ENCODE assay signal across 7 cellular contexts in genomic region chr17:68197091-68197996, GRCh38. TPM values are rescaled to one million over a fixed set of nuclear protein-coding genes. Genes with fewer than 3 reads are reported as not detected.
DNase-seq lines count a peak whose midpoint lies in the region; ATAC-seq and TF ChIP-seq lines count a peak whose summit lies in the region.

No MANE protein-coding gene starts in this region.

- TF ChIP-seq CTCF in glutamatergic neuron (IDR thresholded peaks at IDR 0.05; ENCODE audit: partially characterized antibody, unreplicated experiment) (no peak), spleen (IDR thresholded peaks at IDR 0.05 in 8 of 11, conservative IDR thresholded peaks at IDR 0.05 in 3 of 11) (no peak)

- H3K27ac ChIP-seq in HUES48 (ENCODE audit: low read depth, low read length) (no peak overlapping the region), spleen (peak overlapping the region in 3 of 8 donors; percentile 26 to 51 (median 46))

- H3K36me3 ChIP-seq in HUES48 (ENCODE audit: control insufficient read depth, insufficient read depth, low read length), result no peaks in the 10 kb centered on the region
- H3K36me3 ChIP-seq in spleen, result no peaks in the 10 kb centered on the region

- H3K27me3 Mint-ChIP-seq in glutamatergic neuron (ENCODE audit: unreplicated experiment), result peaks cover 18% of the 10 kb centered on the region

- 0 to 4% (median 3%) methylated on average over 21 to 53 of the region's 53 CpGs for WGBS in spleen, 5 donors

- H3K36me3 Mint-ChIP-seq in glutamatergic neuron (ENCODE audit: unreplicated experiment), result no peaks in the 10 kb centered on the region

- H3K4me3 Mint-ChIP-seq in glutamatergic neuron (ENCODE audit: unreplicated experiment), result peak overlapping the region; percentile 72

- peaks cover 4% of the 10 kb centered on the region for H3K9me3 Mint-ChIP-seq in glutamatergic neuron (ENCODE audit: unreplicated experiment)

- H3K4me3 ChIP-seq in HUES48 (ENCODE audit: low read depth, low read length), result peak overlapping the region; percentile 60
- peak overlapping the region; percentile 28 to 69 (median 48) for H3K4me3 ChIP-seq in spleen

- peaks cover 14% of the 10 kb centered on the region for H3K4me1 ChIP-seq in HUES48 (ENCODE audit: control insufficient read depth, insufficient read depth, low read length)
- H3K4me1 ChIP-seq in spleen, result peaks cover 43 to 64% (median 60%) of the 10 kb centered on the region in 6 donors

- H3K9me3 ChIP-seq in HUES48 (ENCODE audit: control insufficient read depth, insufficient read depth, low read length), result no peaks in the 10 kb centered on the region
- H3K9me3 ChIP-seq in spleen, result no peaks in the 10 kb centered on the region

- DNase-seq in activated CD4-positive, alpha-beta T cell treated with anti-CD3 and anti-CD28 coated beads for 4 hours, result peak; percentile 22 to 31
- peak; percentile 69 for DNase-seq in glutamatergic neuron
- peak; percentile 85 for DNase-seq in spleen

- peaks cover 99% of the 10 kb centered on the region for H3K27me3 ChIP-seq in HUES48 (ENCODE audit: control insufficient read depth, insufficient read depth, low read length)
- H3K27me3 ChIP-seq in spleen (replicated peaks in 1 of 7), result peaks cover 3 to 70% (median 51%) of the 10 kb centered on the region in 7 donors

- H3K4me1 Mint-ChIP-seq in glutamatergic neuron (ENCODE audit: low read depth, unreplicated experiment), result peaks cover 4% of the 10 kb centered on the region

- TF ChIP-seq POLR2A in spleen (IDR thresholded peaks at IDR 0.05), result no peak

- no peak overlapping the region for H3K9ac ChIP-seq in HUES48 (ENCODE audit: low read depth, low read length)

- ATAC-seq in GM18870 (IDR thresholded peaks at IDR 0.05; ENCODE audit: unreplicated experiment), result no peak
- no peak for ATAC-seq in HG03108 (IDR thresholded peaks at IDR 0.05; ENCODE audit: unreplicated experiment)
- no peak for ATAC-seq in HG02870 (IDR thresholded peaks at IDR 0.05; ENCODE audit: unreplicated experiment)

- H3K27ac Mint-ChIP-seq in glutamatergic neuron (ENCODE audit: unreplicated experiment), result no peak overlapping the region

- intact Hi-C loops in spleen (cut with DNase I; ENCODE audit: low total_unique reads), result no loop called here

RNA-seq across cellular contexts. Expression of gene AMZ2, which starts 50.5 kb away (rescaled TPM):
- 68.5 TPM for total RNA-seq in glutamatergic neuron (ENCODE audit: unreplicated experiment)
- 10 to 100 TPM; 40.4 to 55.0 (median 49.2) TPM for total RNA-seq in spleen
- 10 to 100 TPM; 60.1 to 75.1 (median 64.4) TPM for polyA plus RNA-seq in spleen

Comparison
In these comparisons a context has a peak if more than half of its experiments do, and no peak if none do; other contexts are left out.
1. DNase-seq: peak in every context shown above with its lines; median percentile 85 in spleen; 69 in glutamatergic neuron; 26 in activated CD4-positive, alpha-beta T cell treated with anti-CD3 and anti-CD28 coated beads for 4 hours.